In genomic region chr4:185352202-185352601, GRCh38 we compare ENCODE assay signal across 21 cellular contexts. TPM values are rescaled to one million over a fixed set of nuclear protein-coding genes. Genes with fewer than 3 reads are reported as not detected.
DNase-seq lines count a peak whose midpoint lies in the region; ATAC-seq and TF ChIP-seq lines count a peak whose summit lies in the region.
"Had no signal": no experiment of that assay in that cellular context is flagged by ENCODE, and none has a peak within 500 bp of the region (broad histone marks: within the 10 kb centered on the region; RNA-seq: fewer than 3 reads in every experiment).

No MANE protein-coding gene starts in this region.

- peaks cover 10% of the 10 kb centered on the region for H3K79me1 ChIP-seq in mesenchymal stem cell (replicated peaks; ENCODE audit: low read length, poor library complexity, severe bottlenecking)

- peak overlapping the region; percentile 14 for H3K27ac Mint-ChIP-seq in activated CD4-positive, alpha-beta T cell treated with anti-CD3 and anti-CD28 coated beads, Interleukin-2, amount 10 ng/mL, durations not matched to agents 7 days and 5 days
- peak overlapping the region; percentile 35; the same call in 1 of the 2 replicates for H3K27ac Mint-ChIP-seq in WTC11

- H4K8ac ChIP-seq in mesenchymal stem cell (ENCODE audit: low read length) = peak overlapping the region; percentile 27

- H3K27ac ChIP-seq in mesenchymal stem cell (ENCODE audit: low read length, poor library complexity, severe bottlenecking) = no peak overlapping the region
- H3K27ac ChIP-seq: 22Rv1 had no signal

- H3K18ac ChIP-seq in mesenchymal stem cell (ENCODE audit: low read depth in 1 of 2, low read length in 2 of 2) = peak overlapping the region in 1 of 2 experiments; percentile 16

- H3K4me3 Mint-ChIP-seq in activated CD4-positive, alpha-beta T cell treated with anti-CD3 and anti-CD28 coated beads, Interleukin-2, amount 10 ng/mL, durations not matched to agents 7 days and 5 days = no peak overlapping the region
- no peak overlapping the region for H3K4me3 Mint-ChIP-seq in WTC11
- H3K4me3 Mint-ChIP-seq: CD14-positive monocyte had no signal

- 99% methylated on average over 7 of the region's 7 CpGs for WGBS in mesenchymal stem cell

- peaks cover 5% of the 10 kb centered on the region for H3K4me1 Mint-ChIP-seq in activated CD4-positive, alpha-beta T cell treated with anti-CD3 and anti-CD28 coated beads, Interleukin-2, amount 10 ng/mL, durations not matched to agents 7 days and 5 days
- peaks cover 15% of the 10 kb centered on the region for H3K4me1 Mint-ChIP-seq in WTC11

- H3K36me3 ChIP-seq in mesenchymal stem cell (ENCODE audit: control insufficient read depth in 1 of 2, insufficient read depth in 2 of 2, low read depth in 1 of 2, low read length in 2 of 2) = peaks cover 21 to 54% of the 10 kb centered on the region in 2 experiments

- H3K4ac ChIP-seq in mesenchymal stem cell (ENCODE audit: low read depth in 1 of 2, low read length in 2 of 2) = no peak overlapping the region

- no peaks in the 10 kb centered on the region for H3K9me3 Mint-ChIP-seq in activated CD4-positive, alpha-beta T cell treated with anti-CD3 and anti-CD28 coated beads, Interleukin-2, amount 10 ng/mL, durations not matched to agents 7 days and 5 days
- peaks cover 4% of the 10 kb centered on the region; the same call in 1 of the 2 replicates for H3K9me3 Mint-ChIP-seq in WTC11

- H2BK15ac ChIP-seq in mesenchymal stem cell (ENCODE audit: low read depth, poor library complexity, severe bottlenecking) = no peak overlapping the region

- TF ChIP-seq CTCF in WTC11 (IDR thresholded peaks at IDR 0.05) = no peak

- H2BK12ac ChIP-seq in mesenchymal stem cell (ENCODE audit: low read length in 2 of 2) = no peak overlapping the region

- no peaks in the 10 kb centered on the region for H3K27me3 ChIP-seq in mesenchymal stem cell (ENCODE audit: control insufficient read depth in 1 of 2, insufficient read depth in 1 of 2, low read length in 2 of 2)

- H2AFZ ChIP-seq in mesenchymal stem cell (ENCODE audit: low read depth, low read length) = no peak overlapping the region

- no peak for DNase-seq in activated CD4-positive, alpha-beta T cell treated with anti-CD3 and anti-CD28 coated beads, Interleukin-2, amount 10 ng/mL, durations not matched to agents 7 days and 5 days
- DNase-seq in activated CD4-positive, alpha-beta T cell treated with anti-CD3 and anti-CD28 coated beads, Interleukin-2, amount 50 U/mL, for 4 hours = no peak
- DNase-seq in WTC11 (ENCODE audit: low spot score) (no peak), mesenchymal stem cell (no peak), COR-L47 (lab: John Stamatoyannopoulos, UW) (no peak), A172 (ENCODE audit: low spot score) (no peak)
- no peak for DNase-seq in stimulated activated CD8-positive, alpha-beta memory T cell treated with anti-CD3 and anti-CD28 coated beads, Interleukin-4, amount 100 ng/mL, for 48 hours
- DNase-seq: DMS 273 treated with DMSO at 0.1 percent for 48 hours, DND-41, HCEC 1CT, KG1, NCI-H1092, NCI-H1436 treated with DMSO at 0.1 percent for 48 hours, NCI-H2029, NCI-H2171, NCI-H446 treated with DMSO at 0.1 percent for 48 hours had no signal

- no peak overlapping the region for H3K4me3 ChIP-seq in mesenchymal stem cell (ENCODE audit: insufficient read depth in 1 of 2, low read depth in 1 of 2, low read length in 2 of 2)

- H3K4me2 ChIP-seq in mesenchymal stem cell (ENCODE audit: low read length, poor library complexity, severe bottlenecking) = no peak overlapping the region

- CTCF ChIA-PET in activated CD4-positive, alpha-beta T cell treated with anti-CD3 and anti-CD28 coated beads, Interleukin-2, amount 10 ng/mL, durations not matched to agents 7 days and 5 days (lab: Charles Lee) = interaction anchor here (1.2 kb wide), 1 partner anchor 10 kb away, joined by 3 read pairs; no protein-coding TSS in a partner anchor
- CTCF ChIA-PET in WTC11 (lab: Charles Lee) = no interaction called here

- peak overlapping the region in 1 of 2 experiments; percentile 44 for H3K14ac ChIP-seq in mesenchymal stem cell (ENCODE audit: low read length in 2 of 2)

- H3K4me1 ChIP-seq in mesenchymal stem cell (ENCODE audit: control insufficient read depth, insufficient read depth, low read depth, low read length) = peaks cover 4% of the 10 kb centered on the region

- no peak overlapping the region for H3K23ac ChIP-seq in mesenchymal stem cell (ENCODE audit: low read length in 2 of 2)

- H4K91ac ChIP-seq in mesenchymal stem cell (ENCODE audit: low read length) = no peak overlapping the region

- POLR2A ChIA-PET in activated CD4-positive, alpha-beta T cell treated with anti-CD3 and anti-CD28 coated beads, Interleukin-2, amount 10 ng/mL, durations not matched to agents 7 days and 5 days (lab: Charles Lee) = no interaction called here
- POLR2A ChIA-PET in WTC11 (lab: Charles Lee) = no interaction called here

- H2BK120ac ChIP-seq in mesenchymal stem cell (ENCODE audit: low read depth, low read length) = no peak overlapping the region

- H3K36me3 Mint-ChIP-seq in activated CD4-positive, alpha-beta T cell treated with anti-CD3 and anti-CD28 coated beads, Interleukin-2, amount 10 ng/mL, durations not matched to agents 7 days and 5 days (ENCODE audit: low read depth) = peaks cover 25% of the 10 kb centered on the region
- H3K36me3 Mint-ChIP-seq in WTC11 = peaks cover 34% of the 10 kb centered on the region
- H3K36me3 Mint-ChIP-seq: CD14-positive monocyte had no signal

- no peak overlapping the region for H3K9ac ChIP-seq in mesenchymal stem cell (ENCODE audit: low read length)

- no peak for ATAC-seq in WTC11
- ATAC-seq in GM19035 (IDR thresholded peaks at IDR 0.05; ENCODE audit: unreplicated experiment) = no peak
- ATAC-seq: Right ventricle myocardium inferior had no signal

- H3K9me3 ChIP-seq in mesenchymal stem cell (ENCODE audit: control insufficient read depth, low read length) = no peaks in the 10 kb centered on the region

- H2AK5ac ChIP-seq in mesenchymal stem cell (ENCODE audit: low read length, severe bottlenecking) = no peak overlapping the region

- no peaks in the 10 kb centered on the region for H3K27me3 Mint-ChIP-seq in activated CD4-positive, alpha-beta T cell treated with anti-CD3 and anti-CD28 coated beads, Interleukin-2, amount 10 ng/mL, durations not matched to agents 7 days and 5 days
- no peaks in the 10 kb centered on the region for H3K27me3 Mint-ChIP-seq in WTC11 (ENCODE audit: low read depth)

- H2BK5ac ChIP-seq in mesenchymal stem cell (ENCODE audit: low read depth, low read length, poor library complexity, severe bottlenecking) = no peak overlapping the region

TF ChIP-seq in WTC11, 78 proteins besides CTCF, POLR2A, EP300 and RAD21:
- TF ChIP-seq HMGA2 (CRISPR knock-in tag; IDR thresholded peaks at IDR 0.05) (no peak), FOXP1 (CRISPR knock-in tag; IDR thresholded peaks at IDR 0.05; ENCODE audit: borderline replicate concordance) (no peak), EMX1 (CRISPR knock-in tag; IDR thresholded peaks at IDR 0.05) (no peak), USF1 (CRISPR knock-in tag; IDR thresholded peaks at IDR 0.05) (no peak), SMAD4 (CRISPR knock-in tag; IDR thresholded peaks at IDR 0.05) (no peak)
- TF ChIP-seq, protein P1, sequence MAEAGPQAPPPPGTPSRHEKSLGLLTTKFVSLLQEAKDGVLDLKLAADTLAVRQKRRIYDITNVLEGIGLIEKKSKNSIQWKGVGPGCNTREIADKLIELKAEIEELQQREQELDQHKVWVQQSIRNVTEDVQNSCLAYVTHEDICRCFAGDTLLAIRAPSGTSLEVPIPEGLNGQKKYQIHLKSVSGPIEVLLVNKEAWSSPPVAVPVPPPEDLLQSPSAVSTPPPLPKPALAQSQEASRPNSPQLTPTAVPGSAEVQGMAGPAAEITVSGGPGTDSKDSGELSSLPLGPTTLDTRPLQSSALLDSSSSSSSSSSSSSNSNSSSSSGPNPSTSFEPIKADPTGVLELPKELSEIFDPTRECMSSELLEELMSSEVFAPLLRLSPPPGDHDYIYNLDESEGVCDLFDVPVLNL (CRISPR knock-in tag; IDR thresholded peaks at IDR 0.05; ENCODE audit: borderline replicate concordance, low read depth) = no peak
TF ChIP-seq in WTC11: peak in this region for 0.

RNA-seq across cellular contexts. Expression of gene LRP2BP, which starts 43.5 kb away (rescaled TPM):
- under 1 TPM; 0.73 to 0.79 TPM for total RNA-seq in activated CD4-positive, alpha-beta T cell treated with anti-CD3 and anti-CD28 coated beads, Interleukin-2, amount 10 ng/mL, durations not matched to agents 7 days and 5 days
- 0.33 to 0.69 TPM (median 0.39 TPM) in 3 replicates for total RNA-seq in WTC11 (2021)
- 0.07 TPM for polyA plus RNA-seq in mesenchymal stem cell (2013, experiment 1 of 2)
- 0.03 TPM for polyA plus RNA-seq in mesenchymal stem cell (2013, experiment 2 of 2)
- total RNA-seq in A172 (2014; rRNA removed; shearing (Covaris generic)) = 0.34 and 0.55 TPM in 2 replicates
- total RNA-seq: G401 had no signal

RNA-seq across cellular contexts. Expression of gene ANKRD37, which starts 44.4 kb away (rescaled TPM):
- 10 to 100 TPM; 12.0 to 12.8 TPM for total RNA-seq in activated CD4-positive, alpha-beta T cell treated with anti-CD3 and anti-CD28 coated beads, Interleukin-2, amount 10 ng/mL, durations not matched to agents 7 days and 5 days
- 3.0 to 6.5 TPM (median 5.6 TPM) in 3 replicates for total RNA-seq in WTC11 (2021)
- 0.97 TPM for polyA plus RNA-seq in mesenchymal stem cell (2013, experiment 1 of 2)
- 0.96 TPM for polyA plus RNA-seq in mesenchymal stem cell (2013, experiment 2 of 2)
- 25.3 and 47.6 TPM in 2 replicates for total RNA-seq in A172 (2014; rRNA removed; shearing (Covaris generic))
